Comparison of ENCODE assay signal across 7 cellular contexts in genomic region chr18:48947583-48947982, GRCh38. TPM values are rescaled to one million over a fixed set of nuclear protein-coding genes. Genes with fewer than 3 reads are reported as not detected.
DNase-seq lines count a peak whose midpoint lies in the region; ATAC-seq and TF ChIP-seq lines count a peak whose summit lies in the region.

No MANE protein-coding gene starts in this region.

- no peak for DNase-seq in HL-60 (ENCODE audit: low read depth in 1 of 2, low spot score in 1 of 2)
- no peak for DNase-seq in activated CD4-positive, alpha-beta memory T cell treated with anti-CD3 and anti-CD28 coated beads for 36 hours
- peak in 26 of 51 donors; percentile 15 to 64 (median 42) for DNase-seq in hypothalamus (lab: John Stamatoyannopoulos, UW)
- no peak for DNase-seq in NCI-H774 (lab: John Stamatoyannopoulos, UW)

- no peak overlapping the region for H3K27ac ChIP-seq in HL-60 (replicated peaks)
- peak overlapping the region; percentile 80 for H3K27ac ChIP-seq in skeletal muscle tissue (ENCODE audit: low read depth, low read length)

- H3K27ac Mint-ChIP-seq in activated CD4-positive, alpha-beta memory T cell treated with anti-CD3 and anti-CD28 coated beads for 36 hours, result no peak overlapping the region

- peaks cover 54 to 65% (median 58%) of the 10 kb centered on the region in 3 donors for H3K4me1 ChIP-seq in skeletal muscle tissue (ENCODE audit: control insufficient read depth in 3 of 3, insufficient read depth in 3 of 3, low read length in 3 of 3)

- H3K27me3 ChIP-seq in HL-60 (ENCODE audit: insufficient read depth, poor library complexity, severe bottlenecking), result no peaks in the 10 kb centered on the region
- H3K27me3 ChIP-seq in skeletal muscle tissue (ENCODE audit: control insufficient read depth in 3 of 3, insufficient read depth in 3 of 3, low read length in 3 of 3), result no peaks in the 10 kb centered on the region

- intact Hi-C loops in activated CD4-positive, alpha-beta memory T cell treated with anti-CD3 and anti-CD28 coated beads for 36 hours (cut with micrococcal nuclease), result loop anchor here (10.0 kb wide), 2 partner anchors 537 to 867 kb away; partner anchors contain the start of genes ACAA2 and C18orf32

- H3K4me3 ChIP-seq in HL-60 (replicated peaks; ENCODE audit: insufficient read depth, low read length), result peak overlapping the region; percentile 72
- H3K4me3 ChIP-seq in skeletal muscle tissue (ENCODE audit: low read length in 3 of 3), result peak overlapping the region; percentile 92 to 94 (median 92)

- POLR2A ChIA-PET in activated CD4-positive, alpha-beta memory T cell treated with anti-CD3 and anti-CD28 coated beads for 36 hours (lab: Charles Lee), result interaction anchor here (0.7 kb wide), 1 partner anchor 636 kb away, joined by 3 read pairs; no protein-coding TSS in a partner anchor

- peaks cover 30% of the 10 kb centered on the region for H3K36me3 Mint-ChIP-seq in activated CD4-positive, alpha-beta memory T cell treated with anti-CD3 and anti-CD28 coated beads for 36 hours

- peak overlapping the region; percentile 52 to 96 (median 83) for H3K9ac ChIP-seq in skeletal muscle tissue (ENCODE audit: low read depth in 1 of 3, low read length in 3 of 3)

- peaks cover 5 to 15% (median 9%) of the 10 kb centered on the region in 3 donors for H3K36me3 ChIP-seq in skeletal muscle tissue (ENCODE audit: control insufficient read depth in 3 of 3, insufficient read depth in 3 of 3, low read length in 3 of 3)

- ATAC-seq in GM18909 (IDR thresholded peaks at IDR 0.05; ENCODE audit: poor library complexity, unreplicated experiment) (no peak), GM21381 (IDR thresholded peaks at IDR 0.05; ENCODE audit: unreplicated experiment) (no peak)

- H3K9me3 Mint-ChIP-seq in activated CD4-positive, alpha-beta memory T cell treated with anti-CD3 and anti-CD28 coated beads for 36 hours, result no peaks in the 10 kb centered on the region

- no peaks in the 10 kb centered on the region for H3K27me3 Mint-ChIP-seq in activated CD4-positive, alpha-beta memory T cell treated with anti-CD3 and anti-CD28 coated beads for 36 hours

- no peaks in the 10 kb centered on the region for H3K9me3 ChIP-seq in skeletal muscle tissue (ENCODE audit: control insufficient read depth in 3 of 3, low read length in 3 of 3)

- CTCF ChIA-PET in activated CD4-positive, alpha-beta memory T cell treated with anti-CD3 and anti-CD28 coated beads for 36 hours (lab: Charles Lee), result interaction anchor here (1.1 to 2.7 kb wide), 4 partner anchors 16 to 170 kb away, joined by 3 to 13 read pairs (median 5); no protein-coding TSS in a partner anchor

- peak overlapping the region; percentile 88 for H3K4me3 Mint-ChIP-seq in activated CD4-positive, alpha-beta memory T cell treated with anti-CD3 and anti-CD28 coated beads for 36 hours

- H3K4me1 Mint-ChIP-seq in activated CD4-positive, alpha-beta memory T cell treated with anti-CD3 and anti-CD28 coated beads for 36 hours (ENCODE audit: low read depth), result peaks cover 54% of the 10 kb centered on the region

- no peak for TF ChIP-seq CTCF in HL-60 (IDR thresholded peaks at IDR 0.05; ENCODE audit: insufficient read depth, low read length)

RNA-seq across cellular contexts. Expression of gene SMAD7, which starts 3.2 kb away (rescaled TPM):
- 10 to 100 TPM; 13.6 to 14.4 TPM for total RNA-seq in activated CD4-positive, alpha-beta memory T cell treated with anti-CD3 and anti-CD28 coated beads for 36 hours
- total RNA-seq in skeletal muscle tissue, result 8.9 TPM

Comparison
In these comparisons a context has a peak if more than half of its experiments do, and no peak if none do; other contexts are left out.
1. DNase-seq: peak in hypothalamus (26 of 51); none in HL-60 (0 of 2), activated CD4-positive, alpha-beta memory T cell treated with anti-CD3 and anti-CD28 coated beads for 36 hours (single experiment) and NCI-H774 (single experiment).